12 cellular contexts compared by ENCODE assay signal in the genomic region with DNA sequence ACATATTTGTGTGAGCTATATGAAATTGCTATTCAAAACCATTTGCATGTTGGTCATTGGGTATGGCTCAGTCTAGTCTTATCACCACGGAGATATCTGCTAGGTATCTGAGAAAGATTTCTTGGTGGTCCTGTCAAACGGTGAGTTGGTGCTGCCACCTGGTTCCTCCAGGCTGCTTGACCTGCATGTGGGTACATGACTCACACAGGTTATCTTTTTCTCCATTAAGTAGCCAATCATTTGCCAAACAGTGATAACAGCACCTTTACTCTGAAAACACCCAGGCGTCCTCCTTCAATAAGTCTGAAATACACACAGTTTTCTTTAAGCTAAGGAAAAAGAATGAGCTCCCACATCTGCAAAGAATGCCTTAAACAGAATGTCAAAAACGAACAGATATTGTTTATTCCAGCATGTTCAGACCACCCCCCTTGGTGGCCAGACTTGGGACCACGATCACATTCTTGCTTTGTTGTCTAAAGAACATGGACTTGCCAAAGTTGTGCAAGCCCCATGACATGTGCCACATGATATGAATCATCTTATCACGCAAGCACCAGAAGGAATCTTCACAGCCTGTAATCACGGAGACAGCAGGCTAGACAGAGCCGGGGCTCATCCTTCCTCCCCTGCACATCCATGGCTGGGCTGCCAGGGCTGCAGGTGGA.
DNase-seq lines count a peak whose midpoint lies in the region; ATAC-seq, FAIRE-seq and TF ChIP-seq lines count a peak whose summit lies in the region.
"Had no signal": no experiment of that assay in that cellular context is flagged by ENCODE, and none has a peak within 500 bp of the region (broad histone marks: within the 10 kb centered on the region; RNA-seq: fewer than 3 reads in every experiment).

No MANE protein-coding gene starts in this region.

- no peaks in the 10 kb centered on the region for H4K20me1 ChIP-seq in astrocyte (ENCODE audit: insufficient read depth, low read length)

- H3K36me3 ChIP-seq in astrocyte (ENCODE audit: insufficient read depth, low read length): no peaks in the 10 kb centered on the region
- H3K36me3 ChIP-seq: colonic mucosa had no signal

- no peaks in the 10 kb centered on the region for H3K36me3 Mint-ChIP-seq in astrocyte (ENCODE audit: low read depth, unreplicated experiment)

- no peak overlapping the region for H3K9ac ChIP-seq in astrocyte (ENCODE audit: low read length)

- no peak overlapping the region for H3K4me3 ChIP-seq in astrocyte (ENCODE audit: insufficient read depth, low read depth, low read length)
- H3K4me3 ChIP-seq: colonic mucosa had no signal

- H3K27ac ChIP-seq in astrocyte (ENCODE audit: low read depth, low read length): no peak overlapping the region
- H3K27ac ChIP-seq: colonic mucosa had no signal

- no peaks in the 10 kb centered on the region for H3K9me3 ChIP-seq in astrocyte (ENCODE audit: insufficient read depth, low read depth, low read length)
- H3K9me3 ChIP-seq: colonic mucosa had no signal

- H3K79me2 ChIP-seq in astrocyte (ENCODE audit: insufficient read depth, low read length): no peaks in the 10 kb centered on the region

- peaks cover 14% of the 10 kb centered on the region for H3K4me1 ChIP-seq in astrocyte (ENCODE audit: insufficient read depth, low read length)
- H3K4me1 ChIP-seq: colonic mucosa had no signal

- no peak overlapping the region for H3K27ac Mint-ChIP-seq in astrocyte (ENCODE audit: unreplicated experiment)
- H3K27ac Mint-ChIP-seq: stimulated activated naive CD8-positive, alpha-beta T cell treated with anti-CD3 and anti-CD28 coated beads, Interleukin-15, amount 100 ng/mL, for 72 hours had no signal

- no peak for ATAC-seq in HG03469 (IDR thresholded peaks at IDR 0.05; ENCODE audit: unreplicated experiment)
- ATAC-seq: stimulated activated naive CD8-positive, alpha-beta T cell treated with anti-CD3 and anti-CD28 coated beads, Interleukin-15, amount 100 ng/mL, for 72 hours had no signal

- FAIRE-seq in astrocyte (lab: Jason Lieb, UNC): peak; percentile 67

- no peaks in the 10 kb centered on the region for H3K9me3 Mint-ChIP-seq in astrocyte (ENCODE audit: unreplicated experiment)

- no peaks in the 10 kb centered on the region for H3K27me3 ChIP-seq in astrocyte (ENCODE audit: insufficient read depth, low read length)
- H3K27me3 ChIP-seq: colonic mucosa had no signal

- H3K4me2 ChIP-seq in astrocyte (ENCODE audit: low read length): no peak overlapping the region

- H2AFZ ChIP-seq in astrocyte (ENCODE audit: low read depth, low read length): no peak overlapping the region

- no peak overlapping the region for H3K4me3 Mint-ChIP-seq in astrocyte (ENCODE audit: unreplicated experiment)
- H3K4me3 Mint-ChIP-seq: stimulated activated naive CD8-positive, alpha-beta T cell treated with anti-CD3 and anti-CD28 coated beads, Interleukin-15, amount 100 ng/mL, for 72 hours had no signal

- DNase-seq in GM04504 (ENCODE audit: low read depth) (peak; percentile 81), astrocyte (ENCODE audit: low read depth) (peak; percentile 69), iris pigment epithelial cell (ENCODE audit: low read depth) (peak; percentile 97), smooth muscle cell of the brain vasculature (ENCODE audit: low read depth, low spot score) (peak; percentile 49), occipital lobe (lab: John Stamatoyannopoulos, UW) (no peak), T-helper 1 cell (no peak), T-helper 2 cell (no peak)
- DNase-seq: activated gamma-delta T cell; colonic mucosa; NCI-H2171; stimulated activated naive CD8-positive, alpha-beta T cell treated with anti-CD3 and anti-CD28 coated beads, Interleukin-15, amount 100 ng/mL, for 72 hours had no signal

- H3K27me3 Mint-ChIP-seq in astrocyte (ENCODE audit: low read depth, unreplicated experiment): no peaks in the 10 kb centered on the region
- H3K27me3 Mint-ChIP-seq: stimulated activated naive CD8-positive, alpha-beta T cell treated with anti-CD3 and anti-CD28 coated beads, Interleukin-15, amount 100 ng/mL, for 72 hours had no signal

- H3K4me1 Mint-ChIP-seq in astrocyte (ENCODE audit: low read depth, unreplicated experiment): peaks cover 17% of the 10 kb centered on the region
- H3K4me1 Mint-ChIP-seq: stimulated activated naive CD8-positive, alpha-beta T cell treated with anti-CD3 and anti-CD28 coated beads, Interleukin-15, amount 100 ng/mL, for 72 hours had no signal

- TF ChIP-seq CTCF in astrocyte (IDR thresholded peaks at IDR 0.05; ENCODE audit: insufficient read depth, low read depth, low read length): no peak

Comparison
In these comparisons a context has a peak if more than half of its experiments do, and no peak if none do; other contexts are left out.
1. DNase-seq: peak in GM04504 (single experiment), astrocyte (single experiment), iris pigment epithelial cell (single experiment) and smooth muscle cell of the brain vasculature (single experiment); none in occipital lobe (single experiment), T-helper 1 cell (0 of 5) and T-helper 2 cell (0 of 5).